In the genomic region with DNA sequence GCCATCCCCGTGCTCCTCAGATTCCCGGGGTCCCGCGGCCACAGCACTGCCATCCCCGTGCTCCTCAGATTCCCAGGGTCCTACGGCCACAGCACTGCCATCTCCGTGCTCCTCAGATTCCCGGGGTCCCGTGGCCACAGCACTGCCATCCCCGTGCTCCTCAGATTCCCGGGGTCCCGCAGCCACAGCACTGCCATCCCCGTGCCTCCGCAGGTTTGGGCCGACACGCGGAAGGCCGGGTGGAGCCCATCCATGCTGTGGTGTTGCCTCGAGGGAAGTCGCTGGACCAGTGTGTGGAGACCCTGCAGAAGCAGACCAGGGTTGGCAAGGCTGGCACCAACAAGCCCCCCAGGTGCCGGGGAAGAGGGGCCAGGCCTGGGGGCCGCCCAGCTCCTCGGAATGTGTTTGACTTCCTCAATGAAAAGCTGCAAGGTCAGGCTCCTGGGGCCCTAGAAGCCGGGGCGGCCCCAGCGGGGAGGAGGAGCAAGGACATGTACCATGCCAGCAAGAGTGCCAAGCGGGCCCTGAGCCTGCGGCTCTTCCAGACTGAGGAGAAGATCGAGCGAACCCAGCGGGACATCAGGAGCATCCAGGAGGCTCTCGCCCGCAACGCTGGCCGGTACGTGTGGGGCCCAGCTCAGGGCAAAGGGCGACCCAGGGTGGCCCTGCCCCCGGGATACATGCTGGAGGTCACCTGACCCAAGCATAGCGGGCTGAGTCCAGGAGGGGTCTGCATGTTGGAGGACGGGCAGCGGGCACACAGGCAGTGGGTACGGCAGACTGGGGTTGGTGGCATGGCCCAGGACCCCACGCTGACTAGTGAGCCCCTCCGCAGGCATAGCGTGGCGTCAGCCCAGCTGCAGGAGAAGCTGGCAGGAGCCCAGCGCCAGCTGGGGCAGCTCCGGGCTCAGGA, we compare ENCODE assay signal across 1 cellular context.
TF ChIP-seq lines count a peak whose summit lies in the region.

No MANE protein-coding gene starts in this region.

TF ChIP-seq in HepG2, 621 proteins besides CTCF, POLR2A, EP300 and RAD21 (continued from another document):
- TF ChIP-seq HMGXB3 (CRISPR knock-in tag; IDR thresholded peaks at IDR 0.05; ENCODE audit: borderline replicate concordance) (no peak), FOXP1 (IDR thresholded peaks at IDR 0.05) (no peak), FOXP1 (CRISPR knock-in tag; IDR thresholded peaks at IDR 0.05) (no peak), ZFP37 (CRISPR knock-in tag; IDR thresholded peaks at IDR 0.05; ENCODE audit: borderline replicate concordance) (no peak), ZNF451 (CRISPR knock-in tag; IDR thresholded peaks at IDR 0.05) (no peak), ARID5B (CRISPR knock-in tag; IDR thresholded peaks at IDR 0.05) (no peak)
